In genomic region chr21:34801519-34802132, GRCh38 we compare ENCODE assay signal across 1 cellular context.
TF ChIP-seq lines count a peak whose summit lies in the region.

No MANE protein-coding gene starts in this region.

TF ChIP-seq in GM23338, 12 proteins besides CTCF, POLR2A, EP300 and RAD21 (continued from another document):
- TF ChIP-seq, protein P1, sequence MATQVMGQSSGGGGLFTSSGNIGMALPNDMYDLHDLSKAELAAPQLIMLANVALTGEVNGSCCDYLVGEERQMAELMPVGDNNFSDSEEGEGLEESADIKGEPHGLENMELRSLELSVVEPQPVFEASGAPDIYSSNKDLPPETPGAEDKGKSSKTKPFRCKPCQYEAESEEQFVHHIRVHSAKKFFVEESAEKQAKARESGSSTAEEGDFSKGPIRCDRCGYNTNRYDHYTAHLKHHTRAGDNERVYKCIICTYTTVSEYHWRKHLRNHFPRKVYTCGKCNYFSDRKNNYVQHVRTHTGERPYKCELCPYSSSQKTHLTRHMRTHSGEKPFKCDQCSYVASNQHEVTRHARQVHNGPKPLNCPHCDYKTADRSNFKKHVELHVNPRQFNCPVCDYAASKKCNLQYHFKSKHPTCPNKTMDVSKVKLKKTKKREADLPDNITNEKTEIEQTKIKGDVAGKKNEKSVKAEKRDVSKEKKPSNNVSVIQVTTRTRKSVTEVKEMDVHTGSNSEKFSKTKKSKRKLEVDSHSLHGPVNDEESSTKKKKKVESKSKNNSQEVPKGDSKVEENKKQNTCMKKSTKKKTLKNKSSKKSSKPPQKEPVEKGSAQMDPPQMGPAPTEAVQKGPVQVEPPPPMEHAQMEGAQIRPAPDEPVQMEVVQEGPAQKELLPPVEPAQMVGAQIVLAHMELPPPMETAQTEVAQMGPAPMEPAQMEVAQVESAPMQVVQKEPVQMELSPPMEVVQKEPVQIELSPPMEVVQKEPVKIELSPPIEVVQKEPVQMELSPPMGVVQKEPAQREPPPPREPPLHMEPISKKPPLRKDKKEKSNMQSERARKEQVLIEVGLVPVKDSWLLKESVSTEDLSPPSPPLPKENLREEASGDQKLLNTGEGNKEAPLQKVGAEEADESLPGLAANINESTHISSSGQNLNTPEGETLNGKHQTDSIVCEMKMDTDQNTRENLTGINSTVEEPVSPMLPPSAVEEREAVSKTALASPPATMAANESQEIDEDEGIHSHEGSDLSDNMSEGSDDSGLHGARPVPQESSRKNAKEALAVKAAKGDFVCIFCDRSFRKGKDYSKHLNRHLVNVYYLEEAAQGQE (IDR thresholded peaks at IDR 0.05; ENCODE audit: unreplicated experiment) = no peak
- TF ChIP-seq, protein P2, sequence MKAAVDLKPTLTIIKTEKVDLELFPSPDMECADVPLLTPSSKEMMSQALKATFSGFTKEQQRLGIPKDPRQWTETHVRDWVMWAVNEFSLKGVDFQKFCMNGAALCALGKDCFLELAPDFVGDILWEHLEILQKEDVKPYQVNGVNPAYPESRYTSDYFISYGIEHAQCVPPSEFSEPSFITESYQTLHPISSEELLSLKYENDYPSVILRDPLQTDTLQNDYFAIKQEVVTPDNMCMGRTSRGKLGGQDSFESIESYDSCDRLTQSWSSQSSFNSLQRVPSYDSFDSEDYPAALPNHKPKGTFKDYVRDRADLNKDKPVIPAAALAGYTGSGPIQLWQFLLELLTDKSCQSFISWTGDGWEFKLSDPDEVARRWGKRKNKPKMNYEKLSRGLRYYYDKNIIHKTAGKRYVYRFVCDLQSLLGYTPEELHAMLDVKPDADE (IDR thresholded peaks at IDR 0.05) = no peak
- TF ChIP-seq JUNB (IDR thresholded peaks at IDR 0.05; ENCODE audit: unreplicated experiment) (no peak), EZH2phosphoT487 (IDR thresholded peaks at IDR 0.05; ENCODE audit: unreplicated experiment) (no peak), ZNF462 (CRISPR knock-in tag; IDR thresholded peaks at IDR 0.05) (no peak), ZNF114 (CRISPR knock-in tag; IDR thresholded peaks at IDR 0.05) (no peak), POLR2AphosphoS5 (IDR thresholded peaks at IDR 0.05; ENCODE audit: low read depth) (no peak), NANOG (IDR thresholded peaks at IDR 0.05; ENCODE audit: borderline replicate concordance) (no peak), CREB1 (CRISPR knock-in tag; IDR thresholded peaks at IDR 0.05; ENCODE audit: low read depth) (no peak), EZH2 (IDR thresholded peaks at IDR 0.05; ENCODE audit: low read depth, unreplicated experiment) (no peak)
TF ChIP-seq in GM23338: peak in this region for 0.
